In genomic region chr12:5430639-5431603, GRCh38 we compare ENCODE assay signal across 9 cellular contexts. TPM values are rescaled to one million over a fixed set of nuclear protein-coding genes. Genes with fewer than 3 reads are reported as not detected.
DNase-seq lines count a peak whose midpoint lies in the region; ATAC-seq and TF ChIP-seq lines count a peak whose summit lies in the region.
"Had no signal": no experiment of that assay in that cellular context is flagged by ENCODE, and none has a peak within 500 bp of the region (broad histone marks: within the 10 kb centered on the region; RNA-seq: fewer than 3 reads in every experiment).

No MANE protein-coding gene starts in this region.

- H3K27me3 ChIP-seq in GM23338 (ENCODE audit: insufficient read depth), result peaks cover 75% of the 10 kb centered on the region
- peaks cover 36% of the 10 kb centered on the region for H3K27me3 ChIP-seq in kidney epithelial cell (ENCODE audit: control insufficient read depth, insufficient read depth, low read length)

- H3K4me1 ChIP-seq in GM23338 (ENCODE audit: insufficient read depth), result peaks cover 36% of the 10 kb centered on the region

- H3K27ac Mint-ChIP-seq in GM23338 (no peak overlapping the region), WTC11 (no peak overlapping the region), natural killer cell (no peak overlapping the region)
- no peak overlapping the region for H3K27ac Mint-ChIP-seq in stimulated activated memory B cell treated with anti-CD40 and anti-IgM and Interleukin-4, amounts not matched to agents 10 μg/mL and 1 μg/mL and 100 μg/mL, for 72 hours
- H3K27ac Mint-ChIP-seq: dendritic cell treated with granulocyte-macrophage colony-stimulating factor and Interleukin-4, amounts not matched to agents 40 ng/mL and 50 ng/mL, for 4 days had no signal

- H3K4me3 ChIP-seq in GM23338 (peak overlapping the region; percentile 77), kidney epithelial cell (ENCODE audit: low read depth, low read length) (peak overlapping the region; percentile 28)

- H3K4me1 Mint-ChIP-seq in GM23338, result peaks cover 37% of the 10 kb centered on the region
- peaks cover 33% of the 10 kb centered on the region for H3K4me1 Mint-ChIP-seq in WTC11
- H3K4me1 Mint-ChIP-seq in stimulated activated memory B cell treated with anti-CD40 and anti-IgM and Interleukin-4, amounts not matched to agents 10 μg/mL and 1 μg/mL and 100 μg/mL, for 72 hours, result peaks cover 29% of the 10 kb centered on the region
- H3K4me1 Mint-ChIP-seq in natural killer cell, result peaks cover 0 to 9% of the 10 kb centered on the region in 2 donors

- TF ChIP-seq CTCF in GM23338 (conservative IDR thresholded peaks at IDR 0.05; ENCODE audit: low read depth in 2 of 2) (no peak), WTC11 (IDR thresholded peaks at IDR 0.05) (no peak), kidney epithelial cell (IDR thresholded peaks at IDR 0.05; ENCODE audit: insufficient read depth, low read length, poor library complexity, severe bottlenecking) (no peak), natural killer cell (IDR thresholded peaks at IDR 0.05) (no peak)

- ATAC-seq in GM23338 (no peak), WTC11 (no peak), natural killer cell (no peak)
- no peak for ATAC-seq in stimulated activated memory B cell treated with anti-CD40 and anti-IgM and Interleukin-4, amounts not matched to agents 10 μg/mL and 1 μg/mL and 100 μg/mL, for 72 hours

- POLR2A ChIA-PET in WTC11 (lab: Charles Lee), result interaction anchor here (1.1 kb wide), 1 partner anchor 48 kb away, joined by 4 read pairs; no protein-coding TSS in a partner anchor

- H3K4me3 Mint-ChIP-seq in GM23338, result peak overlapping the region; percentile 86
- no peak overlapping the region for H3K4me3 Mint-ChIP-seq in WTC11
- peak overlapping the region; percentile 45 for H3K4me3 Mint-ChIP-seq in stimulated activated memory B cell treated with anti-CD40 and anti-IgM and Interleukin-4, amounts not matched to agents 10 μg/mL and 1 μg/mL and 100 μg/mL, for 72 hours
- no peak overlapping the region for H3K4me3 Mint-ChIP-seq in natural killer cell

- DNase-seq in GM23338 (ENCODE audit: low spot score) (peak; percentile 41), WTC11 (ENCODE audit: low spot score) (peak; percentile 17), kidney epithelial cell (ENCODE audit: low read depth) (no peak), natural killer cell (no peak), NCI-H2227 (lab: John Stamatoyannopoulos, UW; ENCODE audit: unreplicated experiment) (no peak), ACHN (no peak), RKO (ENCODE audit: low spot score) (no peak)

- in situ Hi-C loops in ACHN (cut with HindIII; ENCODE audit: low pct_ligation_motif_present, low pct_unique_long_range_greater_than_20kb, low sequenced_read_pairs), result no loop called here

- peak overlapping the region; percentile 98 for H3K4me2 ChIP-seq in GM23338

- H3K9me3 Mint-ChIP-seq in GM23338, result no peaks in the 10 kb centered on the region; the same call in 2 of the 3 replicates
- no peaks in the 10 kb centered on the region for H3K9me3 Mint-ChIP-seq in WTC11
- no peaks in the 10 kb centered on the region for H3K9me3 Mint-ChIP-seq in stimulated activated memory B cell treated with anti-CD40 and anti-IgM and Interleukin-4, amounts not matched to agents 10 μg/mL and 1 μg/mL and 100 μg/mL, for 72 hours
- no peaks in the 10 kb centered on the region for H3K9me3 Mint-ChIP-seq in natural killer cell
- H3K9me3 Mint-ChIP-seq: dendritic cell treated with granulocyte-macrophage colony-stimulating factor and Interleukin-4, amounts not matched to agents 40 ng/mL and 50 ng/mL, for 4 days had no signal

- CTCF ChIA-PET in WTC11 (lab: Charles Lee), result interaction anchor here (1.0 to 5.0 kb wide), 9 partner anchors 10 to 314 kb away, joined by 3 to 75 read pairs (median 5); no protein-coding TSS in a partner anchor

- peak overlapping the region; percentile 83 for H2AFZ ChIP-seq in GM23338

- intact Hi-C loops in natural killer cell (cut with micrococcal nuclease), result no loop called here

- H3K36me3 Mint-ChIP-seq in GM23338 (ENCODE audit: low read depth) (no peaks in the 10 kb centered on the region), WTC11 (no peaks in the 10 kb centered on the region), natural killer cell (no peaks in the 10 kb centered on the region)
- no peaks in the 10 kb centered on the region for H3K36me3 Mint-ChIP-seq in stimulated activated memory B cell treated with anti-CD40 and anti-IgM and Interleukin-4, amounts not matched to agents 10 μg/mL and 1 μg/mL and 100 μg/mL, for 72 hours

- H3K79me2 ChIP-seq in GM23338 (replicated peaks; ENCODE audit: insufficient read depth), result no peaks in the 10 kb centered on the region

- no peaks in the 10 kb centered on the region for H3F3A ChIP-seq in GM23338 (replicated peaks; ENCODE audit: low read depth)

- no peaks in the 10 kb centered on the region for H3K9me2 ChIP-seq in GM23338 (ENCODE audit: insufficient read depth)

- H4K20me1 ChIP-seq in GM23338 (replicated peaks; ENCODE audit: insufficient read depth), result no peaks in the 10 kb centered on the region

- H3K27ac ChIP-seq in GM23338 (ENCODE audit: low read depth), result no peak overlapping the region

- H3K36me3 ChIP-seq in GM23338 (ENCODE audit: insufficient read depth), result no peaks in the 10 kb centered on the region
- H3K36me3 ChIP-seq in kidney epithelial cell (ENCODE audit: control insufficient read depth, insufficient read depth, low read length), result no peaks in the 10 kb centered on the region

- H3K27me3 Mint-ChIP-seq in GM23338 (ENCODE audit: insufficient read depth, low read depth, poor library complexity) (peaks cover 36% of the 10 kb centered on the region), WTC11 (ENCODE audit: low read depth) (no peaks in the 10 kb centered on the region; the same call in 1 of the 2 replicates), natural killer cell (ENCODE audit: low read depth in 2 of 2) (peaks cover 38 to 41% of the 10 kb centered on the region in 2 donors)
- peaks cover 45% of the 10 kb centered on the region for H3K27me3 Mint-ChIP-seq in stimulated activated memory B cell treated with anti-CD40 and anti-IgM and Interleukin-4, amounts not matched to agents 10 μg/mL and 1 μg/mL and 100 μg/mL, for 72 hours

TF ChIP-seq in GM23338, 12 proteins besides CTCF, POLR2A, EP300 and RAD21:
- TF ChIP-seq ZNF331 (CRISPR knock-in tag; IDR thresholded peaks at IDR 0.05; ENCODE audit: low read depth) (no peak), EZH2 (IDR thresholded peaks at IDR 0.05; ENCODE audit: low read depth, unreplicated experiment) (peak; percentile 81), EZH2phosphoT487 (IDR thresholded peaks at IDR 0.05; ENCODE audit: unreplicated experiment) (no peak), STAT1 (IDR thresholded peaks at IDR 0.05; ENCODE audit: unreplicated experiment) (no peak), ZNF114 (CRISPR knock-in tag; IDR thresholded peaks at IDR 0.05) (no peak), NANOG (IDR thresholded peaks at IDR 0.05; ENCODE audit: borderline replicate concordance) (no peak)

TF ChIP-seq in WTC11, 78 proteins besides CTCF, POLR2A, EP300 and RAD21:
- no peak for TF ChIP-seq HMGA2 (CRISPR knock-in tag; IDR thresholded peaks at IDR 0.05)
- TF ChIP-seq, protein P1, sequence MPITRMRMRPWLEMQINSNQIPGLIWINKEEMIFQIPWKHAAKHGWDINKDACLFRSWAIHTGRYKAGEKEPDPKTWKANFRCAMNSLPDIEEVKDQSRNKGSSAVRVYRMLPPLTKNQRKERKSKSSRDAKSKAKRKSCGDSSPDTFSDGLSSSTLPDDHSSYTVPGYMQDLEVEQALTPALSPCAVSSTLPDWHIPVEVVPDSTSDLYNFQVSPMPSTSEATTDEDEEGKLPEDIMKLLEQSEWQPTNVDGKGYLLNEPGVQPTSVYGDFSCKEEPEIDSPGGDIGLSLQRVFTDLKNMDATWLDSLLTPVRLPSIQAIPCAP (CRISPR knock-in tag; IDR thresholded peaks at IDR 0.05), result no peak
- TF ChIP-seq E2F5 (CRISPR knock-in tag; IDR thresholded peaks at IDR 0.05), result no peak
- TF ChIP-seq, protein P2, sequence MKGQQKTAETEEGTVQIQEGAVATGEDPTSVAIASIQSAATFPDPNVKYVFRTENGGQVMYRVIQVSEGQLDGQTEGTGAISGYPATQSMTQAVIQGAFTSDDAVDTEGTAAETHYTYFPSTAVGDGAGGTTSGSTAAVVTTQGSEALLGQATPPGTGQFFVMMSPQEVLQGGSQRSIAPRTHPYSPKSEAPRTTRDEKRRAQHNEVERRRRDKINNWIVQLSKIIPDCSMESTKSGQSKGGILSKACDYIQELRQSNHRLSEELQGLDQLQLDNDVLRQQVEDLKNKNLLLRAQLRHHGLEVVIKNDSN (CRISPR knock-in tag; IDR thresholded peaks at IDR 0.05), result no peak
- no peak for TF ChIP-seq CBFB (CRISPR knock-in tag; IDR thresholded peaks at IDR 0.05; ENCODE audit: low read depth)
- TF ChIP-seq MAX (CRISPR knock-in tag; IDR thresholded peaks at IDR 0.05), result no peak

RNA-seq across cellular contexts. Expression of gene NTF3, which starts 1.0 kb away (rescaled TPM):
- 2.4 TPM in 1 of 2 replicates, not detected in the other for total RNA-seq in GM23338 (2014; rRNA removed; shearing (Covaris generic))
- 1.2 and 1.5 TPM in 2 replicates for polyA plus RNA-seq in GM23338 (2016; fragmentation: Nextera tagmentation; extraction: Ambion mirVana)
- total RNA-seq in WTC11 (2021), result 1.2 to 1.5 TPM (median 1.3 TPM) in 3 replicates
- total RNA-seq in kidney epithelial cell, result 0.34 TPM in 1 of 2 replicates, not detected in the other
- total RNA-seq in natural killer cell, result not detected

Comparison
In these comparisons a context has a peak if more than half of its experiments do, and no peak if none do; other contexts are left out.
1. DNase-seq: peak in GM23338 (single experiment) and WTC11 (single experiment); none in kidney epithelial cell (single experiment), natural killer cell (single experiment), NCI-H2227 (single experiment), ACHN (single experiment) and RKO (single experiment).
2. H3K4me3 Mint-ChIP-seq: peak in GM23338 (single experiment) and stimulated activated memory B cell treated with anti-CD40 and anti-IgM and Interleukin-4, amounts not matched to agents 10 μg/mL and 1 μg/mL and 100 μg/mL, for 72 hours (single experiment); none in WTC11 (single experiment) and natural killer cell (single experiment).